8 cellular contexts compared by ENCODE assay signal in genomic region chr11:44955019-44955738, GRCh38. TPM values are rescaled to one million over a fixed set of nuclear protein-coding genes. Genes with fewer than 3 reads are reported as not detected.
DNase-seq lines count a peak whose midpoint lies in the region; ATAC-seq, FAIRE-seq and TF ChIP-seq lines count a peak whose summit lies in the region.

No MANE protein-coding gene starts in this region.

- no peaks in the 10 kb centered on the region for H3K36me3 Mint-ChIP-seq in neural progenitor cell

- FAIRE-seq in endothelial cell of umbilical vein (lab: Jason Lieb, UNC) = peak; percentile 100

- peak; percentile 85 for DNase-seq in GDM1 (lab: John Stamatoyannopoulos, UW)
- DNase-seq in NOMO-1 treated with dmso at 0.1 percent for 144 hours (lab: John Stamatoyannopoulos, UW; ENCODE audit: unreplicated experiment) = peak; percentile 89
- DNase-seq in endothelial cell of umbilical vein (ENCODE audit: low read depth, low spot score) = peak; percentile 97
- DNase-seq in neural progenitor cell (ENCODE audit: low spot score) = no peak
- no peak for DNase-seq in NCI-H526 treated with DMSO at 0.1 percent for 48 hours (lab: John Stamatoyannopoulos, UW)
- no peak for DNase-seq in vagina (ENCODE audit: extremely low spot score in 2 of 2)

- H3K4me1 ChIP-seq in endothelial cell of umbilical vein (ENCODE audit: control insufficient read depth, extremely low read depth, insufficient read depth, low read length) = peaks cover 16% of the 10 kb centered on the region
- H3K4me1 ChIP-seq in neural progenitor cell = peaks cover 61% of the 10 kb centered on the region
- peaks cover 14% of the 10 kb centered on the region for H3K4me1 ChIP-seq in vagina

- TF ChIP-seq POLR2A in endothelial cell of umbilical vein (IDR thresholded peaks at IDR 0.05; ENCODE audit: low read depth, low read length) (peak; percentile 56), vagina (IDR thresholded peaks at IDR 0.05) (no peak)

- H3K4me3 ChIP-seq in endothelial cell of umbilical vein (replicated peaks in 1 of 3; ENCODE audit: insufficient read depth in 1 of 3, low read depth in 1 of 3, low read length in 3 of 3) = no peak overlapping the region
- H3K4me3 ChIP-seq in neural progenitor cell = no peak overlapping the region
- H3K4me3 ChIP-seq in vagina = no peak overlapping the region

- H3K4me1 Mint-ChIP-seq in neural progenitor cell = peaks cover 60% of the 10 kb centered on the region

- H3K79me2 ChIP-seq in endothelial cell of umbilical vein (ENCODE audit: control insufficient read depth, insufficient read depth, low read length) (no peaks in the 10 kb centered on the region), neural progenitor cell (ENCODE audit: low read depth) (peaks cover 4% of the 10 kb centered on the region)

- no peaks in the 10 kb centered on the region for H4K20me1 ChIP-seq in endothelial cell of umbilical vein (replicated peaks; ENCODE audit: control insufficient read depth, extremely low read depth, insufficient read depth, low read length)
- no peaks in the 10 kb centered on the region for H4K20me1 ChIP-seq in neural progenitor cell (ENCODE audit: low read depth)

- H3K27ac ChIP-seq in endothelial cell of umbilical vein (ENCODE audit: insufficient read depth, low read depth, low read length) (peak overlapping the region; percentile 60), neural progenitor cell (no peak overlapping the region), vagina (no peak overlapping the region)

- H3K27me3 Mint-ChIP-seq in neural progenitor cell (ENCODE audit: insufficient read depth, low read depth) = peaks cover 28% of the 10 kb centered on the region

- no peaks in the 10 kb centered on the region for H3K27me3 ChIP-seq in endothelial cell of umbilical vein (ENCODE audit: control insufficient read depth in 2 of 2, insufficient read depth in 2 of 2, low read length in 2 of 2)
- H3K27me3 ChIP-seq in neural progenitor cell = peaks cover 21% of the 10 kb centered on the region
- H3K27me3 ChIP-seq in vagina = no peaks in the 10 kb centered on the region

- ATAC-seq in GM21360 (IDR thresholded peaks at IDR 0.05; ENCODE audit: unreplicated experiment) = no peak
- ATAC-seq in GM21737 (IDR thresholded peaks at IDR 0.05; ENCODE audit: unreplicated experiment) = no peak

- no peak overlapping the region for H3K27ac Mint-ChIP-seq in neural progenitor cell

- CTCF ChIA-PET in endothelial cell of umbilical vein (lab: Charles Lee) = interaction anchor here (0.9 to 1.8 kb wide), 16 partner anchors 9 to 278 kb away, joined by 3 to 23 read pairs (median 4); no protein-coding TSS in a partner anchor

- H3K4me3 Mint-ChIP-seq in neural progenitor cell = peak overlapping the region; percentile 21

- H3F3A ChIP-seq in neural progenitor cell (ENCODE audit: low read depth) = peaks cover 60% of the 10 kb centered on the region

- H3K9me3 ChIP-seq in endothelial cell of umbilical vein (replicated peaks; ENCODE audit: control insufficient read depth, insufficient read depth, low read length) (no peaks in the 10 kb centered on the region), neural progenitor cell (ENCODE audit: low read depth) (no peaks in the 10 kb centered on the region), vagina (no peaks in the 10 kb centered on the region)

- dilution Hi-C loops in endothelial cell of umbilical vein (cut with MboI; ENCODE audit: extremely low pct_ligation_motif_present, low sequenced_read_pairs) = no loop called here

- H3K36me3 ChIP-seq in endothelial cell of umbilical vein (ENCODE audit: control insufficient read depth in 2 of 2, extremely low read depth in 1 of 2, insufficient read depth in 2 of 2, low read length in 2 of 2) = no peaks in the 10 kb centered on the region
- no peaks in the 10 kb centered on the region for H3K36me3 ChIP-seq in neural progenitor cell
- H3K36me3 ChIP-seq in vagina = no peaks in the 10 kb centered on the region

- TF ChIP-seq CTCF in endothelial cell of umbilical vein (IDR thresholded peaks at IDR 0.05; ENCODE audit: extremely low read depth in 1 of 2, insufficient read depth in 1 of 2, low read depth in 1 of 2, low read length in 2 of 2) = no peak
- no peak for TF ChIP-seq CTCF in neural progenitor cell (IDR thresholded peaks at IDR 0.05)
- TF ChIP-seq CTCF in vagina (IDR thresholded peaks at IDR 0.05) = no peak

- H3K9me3 Mint-ChIP-seq in neural progenitor cell = no peaks in the 10 kb centered on the region

- no peaks in the 10 kb centered on the region for H3K9me1 ChIP-seq in endothelial cell of umbilical vein (replicated peaks; ENCODE audit: control insufficient read depth, extremely low read depth, insufficient read depth, low read length)

- no peak overlapping the region for H3K9ac ChIP-seq in endothelial cell of umbilical vein (replicated peaks; ENCODE audit: extremely low read depth, insufficient read depth, low read length)
- no peak overlapping the region for H3K9ac ChIP-seq in neural progenitor cell

- POLR2A ChIA-PET in endothelial cell of umbilical vein (lab: Charles Lee) = interaction anchor here (1.3 kb wide), 1 partner anchor 71 kb away, joined by 9 read pairs; no protein-coding TSS in a partner anchor

- H3K4me2 ChIP-seq in endothelial cell of umbilical vein (ENCODE audit: insufficient read depth, low read length) (peak overlapping the region; percentile 28), neural progenitor cell (no peak overlapping the region)

- intact Hi-C loops in endothelial cell of umbilical vein (cut with micrococcal nuclease) (loop anchor here (1.0 to 10.0 kb wide), 4 partner anchors 22 to 710 kb away; partner anchors contain the start of genes CHST1 and PRDM11), vagina (cut with DNase I) (no loop called here)

- peak overlapping the region; percentile 1 for H2AFZ ChIP-seq in endothelial cell of umbilical vein (ENCODE audit: low read depth, low read length)
- H2AFZ ChIP-seq in neural progenitor cell (replicated peaks) = no peak overlapping the region

- no TSS peak for BruUV-seq in endothelial cell of umbilical vein (replicated peaks; lab: Mats Ljungman, UMichigan)

TF ChIP-seq in endothelial cell of umbilical vein, 7 proteins besides CTCF, POLR2A, EP300 and RAD21:
- TF ChIP-seq POLR2AphosphoS5 (IDR thresholded peaks at IDR 0.05; ENCODE audit: insufficient read depth, low read depth, low read length) (peak; percentile 95), JUN (IDR thresholded peaks at IDR 0.05; ENCODE audit: borderline replicate concordance, insufficient read depth, insufficient read length, low read depth) (peak; percentile 91), EZH2 (IDR thresholded peaks at IDR 0.05; ENCODE audit: borderline replicate concordance, low read depth, low read length, severe bottlenecking) (no peak), MAX (IDR thresholded peaks at IDR 0.05; ENCODE audit: insufficient read depth, insufficient read length) (no peak), FOS (IDR thresholded peaks at IDR 0.05; ENCODE audit: borderline replicate concordance, insufficient read depth, low read length) (peak; percentile 97), GATA2 (IDR thresholded peaks at IDR 0.05; ENCODE audit: insufficient read depth, insufficient read length, low read depth, low read length) (peak; percentile 88), MYC (IDR thresholded peaks at IDR 0.05; ENCODE audit: low read depth, low read length) (peak; percentile 5)

RNA-seq across cellular contexts. Expression of gene TP53I11, which starts 4.5 kb away (rescaled TPM):
- total RNA-seq in endothelial cell of umbilical vein (78.2 and 79.4 TPM in 2 replicates), neural progenitor cell (ENCODE audit: low replicate concordance) (23.1 and 91.9 TPM in 2 replicates), vagina (50.6 TPM)
- 29.6 and 31.5 TPM in 2 replicates for polyA plus RNA-seq in endothelial cell of umbilical vein
- 24.4 and 26.7 TPM in 2 replicates for polyA plus RNA-seq in endothelial cell of umbilical vein (2011; cell fraction: cytosol; rRNA removed)
- 46.0 and 57.6 TPM in 2 replicates for polyA plus RNA-seq in endothelial cell of umbilical vein (2011; cell fraction: nucleus; rRNA removed)
- polyA plus RNA-seq in endothelial cell of umbilical vein (2012) = 45.4 and 53.5 TPM in 2 replicates
- 41.5 and 42.9 TPM in 2 replicates for polyA minus RNA-seq in endothelial cell of umbilical vein
- polyA minus RNA-seq in endothelial cell of umbilical vein (2011; cell fraction: cytosol; rRNA and poly(A)+ RNA removed) = not detected
- polyA minus RNA-seq in endothelial cell of umbilical vein (2011; cell fraction: nucleus; rRNA and poly(A)+ RNA removed) = 32.9 and 44.5 TPM in 2 replicates

Comparison
In these comparisons a context has a peak if more than half of its experiments do, and no peak if none do; other contexts are left out.
1. DNase-seq: peak in GDM1 (single experiment), NOMO-1 treated with dmso at 0.1 percent for 144 hours (single experiment) and endothelial cell of umbilical vein (single experiment); none in neural progenitor cell (single experiment), NCI-H526 treated with DMSO at 0.1 percent for 48 hours (single experiment) and vagina (0 of 2).